Comparison of ENCODE assay signal across 8 cellular contexts in the genomic region with DNA sequence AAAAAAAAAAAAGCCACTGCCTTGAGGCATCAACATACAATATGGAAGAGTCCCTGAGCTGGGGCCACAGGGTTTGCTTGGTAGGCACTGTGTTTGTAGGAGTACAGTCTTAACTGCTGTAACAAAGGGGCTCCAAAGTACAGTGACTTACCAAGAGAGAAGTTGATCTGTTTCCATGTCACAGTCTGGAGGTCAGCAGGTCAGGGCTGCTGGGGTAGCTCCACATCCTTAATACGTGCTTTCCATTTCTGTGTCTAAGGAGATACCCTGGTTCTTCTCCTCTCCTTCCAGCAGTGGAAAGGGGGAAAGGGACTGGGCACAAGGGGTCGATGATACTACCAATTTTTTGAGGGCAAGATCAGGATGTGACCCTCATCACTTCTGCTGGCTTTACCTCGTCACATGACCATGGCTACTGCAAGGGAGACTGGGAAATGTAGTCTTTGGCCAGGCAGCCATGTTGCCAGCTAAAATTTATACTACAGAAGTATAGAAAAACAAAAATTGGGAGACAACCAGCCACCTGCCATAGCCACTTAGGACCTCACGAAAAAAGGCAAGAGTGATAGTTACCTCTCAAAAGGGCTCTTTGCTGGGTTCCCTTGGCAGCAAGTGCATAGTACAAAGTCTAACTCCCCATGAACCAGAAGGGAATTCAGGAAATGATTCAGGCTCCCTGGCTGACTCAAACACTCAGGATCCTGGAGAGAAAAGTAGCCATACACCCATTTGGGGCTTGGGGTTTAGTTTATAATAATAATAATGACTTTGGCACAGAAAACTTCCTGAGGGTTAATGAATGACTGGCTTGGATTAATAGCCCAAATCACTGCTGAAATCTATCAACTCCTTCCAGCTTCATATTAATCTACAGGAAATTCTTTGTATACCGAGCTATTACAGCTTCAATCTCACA. TPM values are rescaled to one million over a fixed set of nuclear protein-coding genes. Genes with fewer than 3 reads are reported as not detected.
DNase-seq lines count a peak whose midpoint lies in the region; ATAC-seq and TF ChIP-seq lines count a peak whose summit lies in the region.

No MANE protein-coding gene starts in this region.

- no peaks in the 10 kb centered on the region for H3K27me3 ChIP-seq in CD8-positive, alpha-beta memory T cell (ENCODE audit: insufficient read depth, low read length, poor library complexity, severe bottlenecking)
- H3K27me3 ChIP-seq in CD4-positive, alpha-beta T cell (ENCODE audit: control insufficient read depth, insufficient read depth, low read length) = no peaks in the 10 kb centered on the region

- peak overlapping the region in 7 of 8 donors; percentile 59 to 87 (median 74) for H3K27ac Mint-ChIP-seq in CD8-positive, alpha-beta memory T cell
- peak overlapping the region; percentile 92 for H3K27ac Mint-ChIP-seq in WTC11
- H3K27ac Mint-ChIP-seq in CD4-positive, alpha-beta T cell = no peak overlapping the region

- no peak overlapping the region for H3K4me3 Mint-ChIP-seq in CD8-positive, alpha-beta memory T cell
- H3K4me3 Mint-ChIP-seq in WTC11 = peak overlapping the region; percentile 64
- no peak overlapping the region for H3K4me3 Mint-ChIP-seq in CD4-positive, alpha-beta T cell

- peaks cover 10 to 73% (median 37%) of the 10 kb centered on the region in 3 donors for H3K36me3 Mint-ChIP-seq in CD8-positive, alpha-beta memory T cell
- H3K36me3 Mint-ChIP-seq in WTC11 = no peaks in the 10 kb centered on the region
- peaks cover 60% of the 10 kb centered on the region for H3K36me3 Mint-ChIP-seq in CD4-positive, alpha-beta T cell (ENCODE audit: low read depth)

- CTCF ChIA-PET in CD8-positive, alpha-beta memory T cell (lab: Charles Lee) = interaction anchor here (1.0 to 4.9 kb wide), 6 partner anchors 13 to 380 kb away, joined by 3 to 21 read pairs (median 4); no protein-coding TSS in a partner anchor
- CTCF ChIA-PET in WTC11 (lab: Charles Lee) = interaction anchor here (1.1 kb wide), 1 partner anchor 44 kb away, joined by 3 read pairs; no protein-coding TSS in a partner anchor
- CTCF ChIA-PET in CD4-positive, alpha-beta T cell (lab: Charles Lee) = interaction anchor here (0.9 to 2.2 kb wide), 2 partner anchors 44 to 46 kb away, joined by 4 to 6 read pairs; no protein-coding TSS in a partner anchor

- intact Hi-C loops in left cardiac atrium (cut with DNase I) = no loop called here
- intact Hi-C loops in CD4-positive, alpha-beta T cell (cut with DNase I, micrococcal nuclease) = no loop called here

- no peak overlapping the region for H3K27ac ChIP-seq in CD8-positive, alpha-beta memory T cell (ENCODE audit: low read depth, low read length)
- no peak overlapping the region for H3K27ac ChIP-seq in CD4-positive, alpha-beta T cell (ENCODE audit: low read depth, low read length)

- H3K4me1 ChIP-seq in CD8-positive, alpha-beta memory T cell (ENCODE audit: insufficient read depth, low read length) = no peaks in the 10 kb centered on the region

- H3K4me3 ChIP-seq in CD8-positive, alpha-beta memory T cell (ENCODE audit: low read length) = no peak overlapping the region

- peaks cover 16 to 55% (median 47%) of the 10 kb centered on the region in 3 donors for H3K4me1 Mint-ChIP-seq in CD8-positive, alpha-beta memory T cell
- peaks cover 31% of the 10 kb centered on the region for H3K4me1 Mint-ChIP-seq in WTC11
- H3K4me1 Mint-ChIP-seq in CD4-positive, alpha-beta T cell (ENCODE audit: low read depth) = peaks cover 23% of the 10 kb centered on the region

- DNase-seq in CD8-positive, alpha-beta memory T cell = peak in 1 of 5 donors; percentile 41
- DNase-seq in WTC11 (ENCODE audit: low spot score) (no peak), left cardiac atrium (peak; percentile 28), cerebellum (ENCODE audit: low spot score) (no peak)
- no peak for DNase-seq in stimulated activated naive CD8-positive, alpha-beta T cell treated with anti-CD3 and anti-CD28 coated beads, Interleukin-15, Interleukin-2, amounts not matched to agents 100 U/mL and 50 U/mL, for 24 hours
- no peak for DNase-seq in CD4-positive, alpha-beta T cell
- DNase-seq in activated T-cell treated with anti-CD3 and anti-CD28 coated beads, Interleukin-2, amount 50 U/mL, for 1 hour = no peak

- POLR2A ChIA-PET in CD8-positive, alpha-beta memory T cell (lab: Charles Lee) = interaction anchor here (0.6 to 1.5 kb wide), 5 partner anchors 16 to 21 kb away, joined by 3 to 8 read pairs (median 3); no protein-coding TSS in a partner anchor
- POLR2A ChIA-PET in WTC11 (lab: Charles Lee) = no interaction called here
- POLR2A ChIA-PET in CD4-positive, alpha-beta T cell (lab: Charles Lee) = interaction anchor here (0.8 to 1.3 kb wide), 2 partner anchors 20 to 36 kb away, joined by 3 to 7 read pairs; no protein-coding TSS in a partner anchor

- ATAC-seq in HG03442 (IDR thresholded peaks at IDR 0.05; ENCODE audit: unreplicated experiment) = peak; percentile 46
- peak; percentile 83 for ATAC-seq in WTC11
- peak; percentile 65 to 77 for ATAC-seq in left cardiac atrium
- peak; percentile 59 for ATAC-seq in stimulated activated naive CD8-positive, alpha-beta T cell treated with anti-CD3 and anti-CD28 coated beads, Interleukin-15, Interleukin-2, amounts not matched to agents 100 U/mL and 50 U/mL, for 24 hours
- ATAC-seq in CD4-positive, alpha-beta T cell (ENCODE audit: poor library complexity) = no peak

- no peak for TF ChIP-seq CTCF in WTC11 (IDR thresholded peaks at IDR 0.05)
- no peak for TF ChIP-seq CTCF in CD4-positive, alpha-beta T cell (IDR thresholded peaks at IDR 0.05)

- no peaks in the 10 kb centered on the region for H3K9me3 Mint-ChIP-seq in CD8-positive, alpha-beta memory T cell
- peaks cover under 1% of the 10 kb centered on the region; the same call in 1 of the 2 replicates for H3K9me3 Mint-ChIP-seq in WTC11
- H3K9me3 Mint-ChIP-seq in CD4-positive, alpha-beta T cell = no peaks in the 10 kb centered on the region

- no peaks in the 10 kb centered on the region for H3K9me3 ChIP-seq in CD8-positive, alpha-beta memory T cell (ENCODE audit: low read length)
- no peaks in the 10 kb centered on the region for H3K9me3 ChIP-seq in CD4-positive, alpha-beta T cell (ENCODE audit: control insufficient read depth, low read length)

- no peaks in the 10 kb centered on the region for H3K36me3 ChIP-seq in CD8-positive, alpha-beta memory T cell (ENCODE audit: insufficient read depth, low read length)

- no peaks in the 10 kb centered on the region for H3K27me3 Mint-ChIP-seq in CD8-positive, alpha-beta memory T cell
- no peaks in the 10 kb centered on the region for H3K27me3 Mint-ChIP-seq in WTC11 (ENCODE audit: low read depth)
- no peaks in the 10 kb centered on the region for H3K27me3 Mint-ChIP-seq in CD4-positive, alpha-beta T cell

TF ChIP-seq in WTC11, 78 proteins besides CTCF, POLR2A, EP300 and RAD21:
- TF ChIP-seq USF1 (CRISPR knock-in tag; IDR thresholded peaks at IDR 0.05) (peak; percentile 96), NFATC4 (CRISPR knock-in tag; IDR thresholded peaks at IDR 0.05) (no peak), JUN (CRISPR knock-in tag; IDR thresholded peaks at IDR 0.05) (no peak), USF2 (CRISPR knock-in tag; IDR thresholded peaks at IDR 0.05) (peak; percentile 97), ZNF671 (CRISPR knock-in tag; IDR thresholded peaks at IDR 0.05) (no peak)
TF ChIP-seq in WTC11: peak in this region for 2.

RNA-seq across cellular contexts. Expression of gene ATP5PO, which starts 52.7 kb away (rescaled TPM):
- total RNA-seq in CD8-positive, alpha-beta memory T cell = 100 to 1,000 TPM; 183 to 194 TPM
- 316 TPM for polyA plus RNA-seq in CD8-positive, alpha-beta memory T cell
- 264 to 296 TPM (median 293 TPM) in 3 replicates for total RNA-seq in WTC11 (2021)
- 100 to 1,000 TPM; 534 to 568 TPM for total RNA-seq in left cardiac atrium
- 100 to 1,000 TPM; 143 to 149 TPM for total RNA-seq in CD4-positive, alpha-beta T cell
- 82.2 TPM for total RNA-seq in cerebellum
